Comparison of ENCODE assay signal across 21 cellular contexts in genomic region chr10:35042783-35043182, GRCh38. TPM values are rescaled to one million over a fixed set of nuclear protein-coding genes. Genes with fewer than 3 reads are reported as not detected.
DNase-seq lines count a peak whose midpoint lies in the region; ATAC-seq and TF ChIP-seq lines count a peak whose summit lies in the region.
"Had no signal": no experiment of that assay in that cellular context is flagged by ENCODE, and none has a peak within 500 bp of the region (broad histone marks: within the 10 kb centered on the region; RNA-seq: fewer than 3 reads in every experiment).

No MANE protein-coding gene starts in this region.

- peaks cover 16% of the 10 kb centered on the region for H3K36me3 ChIP-seq in HUES6 (ENCODE audit: control insufficient read depth, insufficient read depth, low read length)
- peaks cover 7% of the 10 kb centered on the region for H3K36me3 ChIP-seq in mammary epithelial cell (ENCODE audit: insufficient read depth, low read length)
- H3K36me3 ChIP-seq in osteoblast (ENCODE audit: insufficient read depth, low read length) = peaks cover 13% of the 10 kb centered on the region
- peaks cover 11% of the 10 kb centered on the region for H3K36me3 ChIP-seq in CD4-positive, alpha-beta memory T cell (ENCODE audit: insufficient read depth, low read length)
- H3K36me3 ChIP-seq: colonic mucosa, ovary had no signal

- H3K36me3 Mint-ChIP-seq in CD4-positive, alpha-beta memory T cell = peaks cover 49 to 71% of the 10 kb centered on the region in 2 donors

- dilution Hi-C loops in mammary epithelial cell (cut with HindIII; ENCODE audit: low sequenced_read_pairs) = loop anchor here (5.0 kb wide), 1 partner anchor 50 kb away; no protein-coding TSS in a partner anchor

- peaks cover 4 to 5% (median 5%) of the 10 kb centered on the region in 4 donors for H3K4me1 Mint-ChIP-seq in CD4-positive, alpha-beta memory T cell
- no peaks in the 10 kb centered on the region for H3K4me1 Mint-ChIP-seq in stimulated activated naive CD8-positive, alpha-beta T cell treated with anti-CD3 and anti-CD28 coated beads, Interleukin-15, amount 100 ng/mL, for 72 hours
- H3K4me1 Mint-ChIP-seq: activated naive CD8-positive, alpha-beta T cell treated with anti-CD3 and anti-CD28 coated beads, Interleukin-2, amount 10 ng/mL, durations not matched to agents 7 days and 5 days had no signal

- no peaks in the 10 kb centered on the region for H3K27me3 ChIP-seq in HUES6 (ENCODE audit: control insufficient read depth, insufficient read depth, low read length)
- H3K27me3 ChIP-seq in mammary epithelial cell (ENCODE audit: insufficient read depth, low read length) = no peaks in the 10 kb centered on the region
- H3K27me3 ChIP-seq in osteoblast (ENCODE audit: insufficient read depth, low read length) = no peaks in the 10 kb centered on the region
- H3K27me3 ChIP-seq in CD4-positive, alpha-beta memory T cell (ENCODE audit: insufficient read depth, low read length) = no peaks in the 10 kb centered on the region
- H3K27me3 ChIP-seq: colonic mucosa, ovary, right atrium auricular region, transverse colon had no signal

- H3K27me3 Mint-ChIP-seq in CD4-positive, alpha-beta memory T cell = no peaks in the 10 kb centered on the region
- no peaks in the 10 kb centered on the region for H3K27me3 Mint-ChIP-seq in stimulated activated naive CD8-positive, alpha-beta T cell treated with anti-CD3 and anti-CD28 coated beads, Interleukin-15, amount 100 ng/mL, for 72 hours
- H3K27me3 Mint-ChIP-seq: activated naive CD8-positive, alpha-beta T cell treated with anti-CD3 and anti-CD28 coated beads, Interleukin-2, amount 10 ng/mL, durations not matched to agents 7 days and 5 days had no signal

- H3K27ac ChIP-seq in HUES6 (ENCODE audit: low read depth, low read length) (0 out of 2 replicates have a peak overlapping the region, but pooled peaks have one; percentile 12), mammary epithelial cell (ENCODE audit: insufficient read depth, low read depth, low read length) (no peak overlapping the region), osteoblast (ENCODE audit: low read depth, low read length) (peak overlapping the region; percentile 33)
- no peak overlapping the region for H3K27ac ChIP-seq in CD4-positive, alpha-beta memory T cell (ENCODE audit: low read depth, low read length)
- H3K27ac ChIP-seq: 22Rv1, colonic mucosa, ovary, right atrium auricular region, transverse colon had no signal

- WGBS in mammary epithelial cell (ENCODE audit: low coverage, missing lambda C conversion rate) = 98% methylated on average over 3 of the region's 3 CpGs

- no peak overlapping the region for H3K4me2 ChIP-seq in mammary epithelial cell (ENCODE audit: insufficient read depth, low read depth, low read length)
- no peak overlapping the region for H3K4me2 ChIP-seq in osteoblast (ENCODE audit: insufficient read depth, low read length)

- H2AFZ ChIP-seq in mammary epithelial cell (ENCODE audit: low read depth, low read length) (no peak overlapping the region), osteoblast (ENCODE audit: low read length) (no peak overlapping the region)

- H3K4me3 Mint-ChIP-seq in CD4-positive, alpha-beta memory T cell = no peak overlapping the region
- no peak overlapping the region for H3K4me3 Mint-ChIP-seq in stimulated activated naive CD8-positive, alpha-beta T cell treated with anti-CD3 and anti-CD28 coated beads, Interleukin-15, amount 100 ng/mL, for 72 hours
- H3K4me3 Mint-ChIP-seq: activated naive CD8-positive, alpha-beta T cell treated with anti-CD3 and anti-CD28 coated beads, Interleukin-2, amount 10 ng/mL, durations not matched to agents 7 days and 5 days; natural killer cell had no signal

- H3K27ac Mint-ChIP-seq in CD4-positive, alpha-beta memory T cell = peak overlapping the region in 1 of 7 donors; percentile 65
- no peak overlapping the region for H3K27ac Mint-ChIP-seq in stimulated activated naive CD8-positive, alpha-beta T cell treated with anti-CD3 and anti-CD28 coated beads, Interleukin-15, amount 100 ng/mL, for 72 hours

- H3K9ac ChIP-seq in HUES6 (ENCODE audit: low read length) (no peak overlapping the region), mammary epithelial cell (ENCODE audit: insufficient read depth, low read length) (no peak overlapping the region)

- CTCF ChIA-PET in mammary epithelial cell (lab: Charles Lee; ENCODE audit: low non-redundant PET) = no interaction called here
- CTCF ChIA-PET in CD4-positive, alpha-beta memory T cell (lab: Charles Lee; ENCODE audit: partially characterized antibody) = interaction anchor here (0.9 to 1.6 kb wide), 2 partner anchors 16 to 153 kb away, joined by 3 to 5 read pairs; no protein-coding TSS in a partner anchor

- no peaks in the 10 kb centered on the region for H4K20me1 ChIP-seq in mammary epithelial cell (ENCODE audit: insufficient read depth, low read length)
- no peaks in the 10 kb centered on the region for H4K20me1 ChIP-seq in osteoblast (ENCODE audit: insufficient read depth, low read length)

- intact Hi-C loops in mammary epithelial cell (cut with micrococcal nuclease) = no loop called here
- intact Hi-C loops in CD4-positive, alpha-beta memory T cell (cut with micrococcal nuclease) = no loop called here

- no peak for ATAC-seq in stimulated activated naive CD8-positive, alpha-beta T cell treated with anti-CD3 and anti-CD28 coated beads, Interleukin-15, amount 100 ng/mL, for 72 hours
- ATAC-seq: activated CD4-positive, CD25-positive, alpha-beta regulatory T cell treated with anti-CD3 and anti-CD28 coated beads, Interleukin-2, amount 50 U/mL, for 24 hours; HepG2; natural killer cell had no signal

- in situ Hi-C loops in mammary epithelial cell (cut with MboI; ENCODE audit: low sequenced_read_pairs in 2 of 2) = no loop called here

- no peaks in the 10 kb centered on the region for H3K9me3 Mint-ChIP-seq in CD4-positive, alpha-beta memory T cell
- no peaks in the 10 kb centered on the region for H3K9me3 Mint-ChIP-seq in stimulated activated naive CD8-positive, alpha-beta T cell treated with anti-CD3 and anti-CD28 coated beads, Interleukin-15, amount 100 ng/mL, for 72 hours
- H3K9me3 Mint-ChIP-seq: activated naive CD8-positive, alpha-beta T cell treated with anti-CD3 and anti-CD28 coated beads, Interleukin-2, amount 10 ng/mL, durations not matched to agents 7 days and 5 days; natural killer cell had no signal

- H3K79me2 ChIP-seq in mammary epithelial cell (ENCODE audit: insufficient read depth, low read length) (no peaks in the 10 kb centered on the region), osteoblast (ENCODE audit: insufficient read depth, low read length) (peaks cover 8% of the 10 kb centered on the region)

- DNase-seq in DMS153 (lab: John Stamatoyannopoulos, UW) = peak; percentile 0
- DNase-seq in DMS153 treated with DMSO at 0.1 percent for 48 hours (lab: John Stamatoyannopoulos, UW; ENCODE audit: unreplicated experiment) = no peak
- peak; percentile 6 for DNase-seq in mammary epithelial cell
- DNase-seq in osteoblast (ENCODE audit: insufficient read length, low spot score, missing footprints) = no peak
- DNase-seq in SHP77 treated with DMSO at 0.1 percent for 48 hours (lab: John Stamatoyannopoulos, UW) = no peak
- DNase-seq in CD4-positive, alpha-beta memory T cell = no peak
- no peak for DNase-seq in stimulated activated naive CD8-positive, alpha-beta T cell treated with anti-CD3 and anti-CD28 coated beads, Interleukin-15, amount 100 ng/mL, for 72 hours
- DNase-seq: activated naive CD8-positive, alpha-beta T cell treated with anti-CD3 and anti-CD28 coated beads, Interleukin-2, amount 10 ng/mL, durations not matched to agents 7 days and 5 days; Caco-2; colonic mucosa; mesendoderm; natural killer cell; NCI-H1417; NCI-H524 treated with DMSO at 0.1 percent for 48 hours; ovary; transverse colon had no signal

- peaks cover 18% of the 10 kb centered on the region for H3K4me1 ChIP-seq in HUES6 (ENCODE audit: control insufficient read depth, insufficient read depth, low read length)
- H3K4me1 ChIP-seq in mammary epithelial cell (ENCODE audit: insufficient read depth, low read length) = peaks cover 20% of the 10 kb centered on the region
- peaks cover 26% of the 10 kb centered on the region for H3K4me1 ChIP-seq in osteoblast (ENCODE audit: insufficient read depth, low read length)
- H3K4me1 ChIP-seq in CD4-positive, alpha-beta memory T cell (ENCODE audit: insufficient read depth, low read length) = no peaks in the 10 kb centered on the region
- H3K4me1 ChIP-seq: Caco-2, colonic mucosa, right atrium auricular region had no signal

- H3K4me3 ChIP-seq in HUES6 (ENCODE audit: low read depth, low read length) = no peak overlapping the region
- H3K4me3 ChIP-seq in mammary epithelial cell (replicated peaks in 1 of 3; ENCODE audit: insufficient read depth in 1 of 3, low read depth in 2 of 3, low read length in 3 of 3) = no peak overlapping the region
- H3K4me3 ChIP-seq in osteoblast (ENCODE audit: insufficient read depth, low read length) = no peak overlapping the region
- no peak overlapping the region for H3K4me3 ChIP-seq in CD4-positive, alpha-beta memory T cell (ENCODE audit: low read length in 2 of 2)
- H3K4me3 ChIP-seq: colonic mucosa, ovary, right atrium auricular region, transverse colon had no signal

- H3K9me3 ChIP-seq in HUES6 (ENCODE audit: control insufficient read depth, insufficient read depth, low read depth, low read length) = no peaks in the 10 kb centered on the region
- H3K9me3 ChIP-seq in mammary epithelial cell (replicated peaks; ENCODE audit: insufficient read depth, low read length) = no peaks in the 10 kb centered on the region
- H3K9me3 ChIP-seq in osteoblast (ENCODE audit: low read depth, low read length) = no peaks in the 10 kb centered on the region
- H3K9me3 ChIP-seq in CD4-positive, alpha-beta memory T cell (ENCODE audit: control insufficient read depth in 1 of 2, low read length in 2 of 2) = no peaks in the 10 kb centered on the region
- H3K9me3 ChIP-seq: Caco-2, colonic mucosa, ovary, right atrium auricular region, transverse colon had no signal

- TF ChIP-seq CTCF in mammary epithelial cell (conservative IDR thresholded peaks at IDR 0.05 in 1 of 2, IDR thresholded peaks at IDR 0.05 in 1 of 2; ENCODE audit: extremely low read depth in 1 of 2, insufficient read depth in 1 of 2, low read depth in 1 of 2, low read length in 2 of 2) (no peak), osteoblast (IDR thresholded peaks at IDR 0.05; ENCODE audit: extremely low read depth, low read depth, low read length) (no peak)

- BruUV-seq in mammary epithelial cell (replicated peaks; lab: Mats Ljungman, UMichigan) = no TSS peak

- POLR2A ChIA-PET in CD4-positive, alpha-beta memory T cell (lab: Charles Lee; ENCODE audit: partially characterized antibody) = no interaction called here

RNA-seq across cellular contexts. Expression of gene CUL2, which starts 47.4 kb away (rescaled TPM):
- total RNA-seq in mammary epithelial cell (10 to 100 TPM; 29.7 to 42.9 TPM), osteoblast (29.0 and 32.7 TPM in 2 replicates)
- polyA plus RNA-seq in mammary epithelial cell = 18.7 TPM
- polyA minus RNA-seq in mammary epithelial cell = 14.0 TPM
- 10 to 100 TPM; 34.6 to 37.8 TPM for total RNA-seq in CD4-positive, alpha-beta memory T cell
- polyA plus RNA-seq in CD4-positive, alpha-beta memory T cell = 10 to 100 TPM; 22.8 to 28.3 TPM

Comparison
In these comparisons a context has a peak if more than half of its experiments do, and no peak if none do; other contexts are left out.
1. DNase-seq: peak in DMS153 (single experiment) and mammary epithelial cell (single experiment); none in DMS153 treated with DMSO at 0.1 percent for 48 hours (single experiment), osteoblast (single experiment), SHP77 treated with DMSO at 0.1 percent for 48 hours (single experiment), CD4-positive, alpha-beta memory T cell (0 of 5) and stimulated activated naive CD8-positive, alpha-beta T cell treated with anti-CD3 and anti-CD28 coated beads, Interleukin-15, amount 100 ng/mL, for 72 hours (0 of 2).
2. H3K27ac ChIP-seq: peak in HUES6 (single experiment) and osteoblast (single experiment); none in mammary epithelial cell (single experiment) and CD4-positive, alpha-beta memory T cell (single experiment).